ENCODE assay signal across 8 cellular contexts in the genomic region with DNA sequence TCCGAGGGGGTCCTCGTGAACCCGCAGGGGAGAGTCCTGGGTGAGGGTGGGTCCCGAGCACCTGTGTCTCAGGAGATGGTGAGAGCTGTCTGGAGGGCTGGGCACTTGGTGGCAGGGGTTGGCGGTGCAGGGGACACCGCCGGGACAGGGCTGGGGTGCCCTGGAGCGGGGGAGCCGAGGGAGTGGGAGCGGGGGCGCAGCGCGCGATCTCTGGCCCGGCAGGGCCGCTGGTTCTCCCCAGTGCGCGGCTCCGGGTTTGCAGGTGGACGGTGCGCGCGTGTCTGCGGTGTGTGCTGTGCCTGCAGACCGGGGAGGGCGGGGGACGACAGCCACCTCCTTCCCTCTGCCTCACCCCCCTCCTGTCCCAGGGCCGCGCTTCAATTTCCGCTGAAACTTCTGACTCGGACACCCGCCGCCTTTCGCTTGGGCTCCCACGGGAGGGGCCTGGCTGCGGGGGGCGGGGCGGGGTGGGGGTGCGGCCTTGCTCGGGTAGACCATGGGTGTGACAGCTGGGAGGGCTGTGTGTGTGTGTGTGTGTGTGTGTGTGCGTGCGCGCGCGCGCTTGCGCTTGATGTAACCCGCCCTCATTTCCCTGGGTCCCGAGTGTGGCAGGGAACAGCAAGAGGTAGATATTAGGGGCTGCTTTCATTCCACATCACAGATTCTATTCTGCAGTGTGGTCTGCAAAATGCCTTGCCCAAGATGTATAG. TPM values are rescaled to one million over a fixed set of nuclear protein-coding genes. Genes with fewer than 3 reads are reported as not detected.
DNase-seq lines count a peak whose midpoint lies in the region; ATAC-seq, FAIRE-seq and TF ChIP-seq lines count a peak whose summit lies in the region.

No MANE protein-coding gene starts in this region.

- peak overlapping the region; percentile 44 to 78 (median 64) for H3K4me3 ChIP-seq in heart right ventricle

- ATAC-seq in GM21717 (IDR thresholded peaks at IDR 0.05; ENCODE audit: unreplicated experiment), result peak; percentile 53
- ATAC-seq in SK-N-SH treated with all-trans-retinoic acid at 6 μM for 48 hours, result peak; percentile 65
- ATAC-seq in heart right ventricle, result peak; percentile 76 to 90 (median 84)

- peaks cover 0 to 18% (median 4%) of the 10 kb centered on the region in 9 donors for H3K4me1 ChIP-seq in heart right ventricle

- WGBS in heart right ventricle, 2 donors, result 2 to 4% methylated on average over 47 to 49 of the region's 49 CpGs

- H3K4me1 Mint-ChIP-seq in activated naive CD8-positive, alpha-beta T cell treated with anti-CD3 and anti-CD28 coated beads for 36 hours, result peaks cover 22% of the 10 kb centered on the region

- TF ChIP-seq CTCF in heart right ventricle (IDR thresholded peaks at IDR 0.05), result no peak

- DNase-seq in Daoy (ENCODE audit: low read depth), result peak; percentile 66
- DNase-seq in activated naive CD8-positive, alpha-beta T cell treated with anti-CD3 and anti-CD28 coated beads for 36 hours, result peak; percentile 81
- peak; percentile 72 to 80 for DNase-seq in heart right ventricle
- peak; percentile 70 for DNase-seq in retina
- no peak for DNase-seq in H54 (ENCODE audit: insufficient read length, low spot score)

- intact Hi-C loops in heart right ventricle (cut with DNase I), result no loop called here

- TF ChIP-seq POLR2A in H54 (IDR thresholded peaks at IDR 0.05; ENCODE audit: low read depth, low read length), result no peak

- no peaks in the 10 kb centered on the region for H3K27me3 Mint-ChIP-seq in activated naive CD8-positive, alpha-beta T cell treated with anti-CD3 and anti-CD28 coated beads for 36 hours

- peaks cover 22% of the 10 kb centered on the region for H3K36me3 Mint-ChIP-seq in activated naive CD8-positive, alpha-beta T cell treated with anti-CD3 and anti-CD28 coated beads for 36 hours

- no peaks in the 10 kb centered on the region for H3K9me3 Mint-ChIP-seq in activated naive CD8-positive, alpha-beta T cell treated with anti-CD3 and anti-CD28 coated beads for 36 hours

- FAIRE-seq in H54 (lab: Jason Lieb, UNC), result no peak

- peak overlapping the region; percentile 89 for H3K27ac Mint-ChIP-seq in activated naive CD8-positive, alpha-beta T cell treated with anti-CD3 and anti-CD28 coated beads for 36 hours

- H3K36me3 ChIP-seq in KOPT-K1 (ENCODE audit: insufficient read depth, low read length) (no peaks in the 10 kb centered on the region), heart right ventricle (no peaks in the 10 kb centered on the region)

- H3K9me3 ChIP-seq in KOPT-K1 (ENCODE audit: insufficient read depth, low read length, poor library complexity, severe bottlenecking) (no peaks in the 10 kb centered on the region), heart right ventricle (no peaks in the 10 kb centered on the region)

- peak overlapping the region; percentile 88 for H3K4me3 Mint-ChIP-seq in activated naive CD8-positive, alpha-beta T cell treated with anti-CD3 and anti-CD28 coated beads for 36 hours

- peaks cover 0 to 5% (median 0%) of the 10 kb centered on the region in 7 donors for H3K27me3 ChIP-seq in heart right ventricle

- H3K27ac ChIP-seq in KOPT-K1 (ENCODE audit: low read depth, low read length, poor library complexity, severe bottlenecking) (peak overlapping the region; percentile 70), heart right ventricle (peak overlapping the region in 7 of 10 donors; percentile 36 to 85 (median 74))

TF ChIP-seq in SK-N-SH treated with all-trans-retinoic acid at 6 μM for 48 hours, 23 proteins besides CTCF, POLR2A, EP300 and RAD21:
- TF ChIP-seq ZFP30 (CRISPR knock-in tag; IDR thresholded peaks at IDR 0.05) (no peak), ARNTL (CRISPR knock-in tag; IDR thresholded peaks at IDR 0.05; ENCODE audit: borderline replicate concordance, low read depth) (no peak), ZNF70 (CRISPR knock-in tag; IDR thresholded peaks at IDR 0.05) (no peak), ZC3H10 (CRISPR knock-in tag; IDR thresholded peaks at IDR 0.05) (no peak), PATZ1 (CRISPR knock-in tag; IDR thresholded peaks at IDR 0.05; ENCODE audit: borderline replicate concordance) (no peak), SNAI2 (CRISPR knock-in tag; IDR thresholded peaks at IDR 0.05) (no peak), OSR1 (CRISPR knock-in tag; IDR thresholded peaks at IDR 0.05) (no peak)

RNA-seq across cellular contexts. Expression of gene TRIB3, which starts 1.2 kb away (rescaled TPM):
- total RNA-seq in Daoy (2014; rRNA removed; shearing (Covaris generic)), result 11.2 and 16.3 TPM in 2 replicates
- 10 to 100 TPM; 57.8 to 58.0 TPM for total RNA-seq in activated naive CD8-positive, alpha-beta T cell treated with anti-CD3 and anti-CD28 coated beads for 36 hours
- total RNA-seq in heart right ventricle, result 1 to 10 TPM in 7 of 10 donors, under 1 TPM in 3; 0.33 to 4.3 (median 1.1) TPM
- 10 to 100 TPM in 1 of 2 donors, 1 to 10 TPM in 1; 1.4 to 10.6 TPM for polyA plus RNA-seq in heart right ventricle

RNA-seq across cellular contexts. Expression of gene RBCK1, which starts 26.4 kb away (rescaled TPM):
- 42.5 and 42.9 TPM in 2 replicates for total RNA-seq in Daoy (2014; rRNA removed; shearing (Covaris generic))
- total RNA-seq in activated naive CD8-positive, alpha-beta T cell treated with anti-CD3 and anti-CD28 coated beads for 36 hours, result 100 to 1,000 TPM; 113 to 115 TPM
- total RNA-seq in heart right ventricle, result 10 to 100 TPM; 32.0 to 74.2 (median 41.4) TPM
- 10 to 100 TPM; 57.9 to 86.8 TPM for polyA plus RNA-seq in heart right ventricle

RNA-seq across cellular contexts. Expression of gene NRSN2, which starts 34.8 kb away (rescaled TPM):
- total RNA-seq in Daoy (2014; rRNA removed; shearing (Covaris generic)), result 19.2 and 19.3 TPM in 2 replicates
- total RNA-seq in activated naive CD8-positive, alpha-beta T cell treated with anti-CD3 and anti-CD28 coated beads for 36 hours, result 10 to 100 TPM; 11.2 to 12.6 TPM
- total RNA-seq in heart right ventricle, result 10 to 100 TPM; 12.1 to 32.3 (median 19.1) TPM
- 10 to 100 TPM; 31.1 to 53.9 TPM for polyA plus RNA-seq in heart right ventricle

RNA-seq across cellular contexts. Expression of gene SOX12, which starts 56.4 kb away (rescaled TPM):
- 1.1 and 1.5 TPM in 2 replicates for total RNA-seq in Daoy (2014; rRNA removed; shearing (Covaris generic))
- total RNA-seq in activated naive CD8-positive, alpha-beta T cell treated with anti-CD3 and anti-CD28 coated beads for 36 hours, result 10 to 100 TPM; 13.1 to 13.3 TPM
- 10 to 100 TPM in 6 of 10 donors, 1 to 10 TPM in 4; 7.2 to 16.5 (median 10.9) TPM for total RNA-seq in heart right ventricle
- 1 to 10 TPM; 4.5 to 5.2 TPM for polyA plus RNA-seq in heart right ventricle
